Comparison of ENCODE assay signal across 22 cellular contexts in the genomic region with DNA sequence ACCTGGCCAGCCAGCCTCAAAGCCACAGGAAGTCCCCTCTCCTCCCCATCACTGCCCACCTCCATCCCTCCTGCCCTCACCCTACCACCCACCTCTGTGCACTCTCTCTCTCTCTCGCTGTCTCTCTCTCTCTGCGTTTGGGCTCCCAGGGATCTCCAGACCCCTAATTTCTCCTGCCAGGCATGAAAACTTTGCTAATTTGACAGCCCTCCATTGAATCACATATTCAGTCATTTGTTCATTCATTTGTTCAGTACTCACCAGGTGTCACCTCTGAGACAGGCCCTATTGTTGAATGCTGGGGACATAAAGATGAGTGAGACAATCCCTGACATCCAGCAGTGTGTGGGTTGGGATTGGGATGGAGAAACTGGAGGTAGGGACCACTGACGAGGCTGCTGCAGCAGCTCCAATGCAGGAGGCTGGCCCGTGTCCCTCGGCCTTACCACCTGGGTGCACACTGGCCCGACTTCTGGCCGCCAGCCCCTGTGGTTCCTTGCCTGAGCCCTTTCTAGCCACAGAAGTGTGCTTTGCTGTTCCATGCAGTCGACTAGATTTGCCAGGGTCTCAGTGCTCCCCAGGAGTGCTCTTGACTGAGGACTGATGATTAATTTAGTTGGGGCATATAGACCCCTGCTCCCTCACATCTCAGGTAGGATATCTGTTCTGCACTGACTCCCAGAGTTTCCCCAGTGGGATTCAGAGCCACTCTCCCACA. TPM values are rescaled to one million over a fixed set of nuclear protein-coding genes. Genes with fewer than 3 reads are reported as not detected.
DNase-seq lines count a peak whose midpoint lies in the region; ATAC-seq, FAIRE-seq and TF ChIP-seq lines count a peak whose summit lies in the region.
"Had no signal": no experiment of that assay in that cellular context is flagged by ENCODE, and none has a peak within 500 bp of the region (broad histone marks: within the 10 kb centered on the region; RNA-seq: fewer than 3 reads in every experiment).

No MANE protein-coding gene starts in this region.

- no peak overlapping the region for H3K4me3 Mint-ChIP-seq in astrocyte (ENCODE audit: unreplicated experiment)
- no peak overlapping the region for H3K4me3 Mint-ChIP-seq in mesothelial cell of epicardium
- no peak overlapping the region for H3K4me3 Mint-ChIP-seq in activated CD4-positive, alpha-beta memory T cell treated with anti-CD3 and anti-CD28 coated beads, Interleukin-2, amount 10 ng/mL, durations not matched to agents 7 days and 5 days
- H3K4me3 Mint-ChIP-seq: H9 had no signal

- no peaks in the 10 kb centered on the region for H3K79me2 ChIP-seq in astrocyte (ENCODE audit: insufficient read depth, low read length)

- H3K4me1 Mint-ChIP-seq in astrocyte (ENCODE audit: low read depth, unreplicated experiment) (peaks cover 15% of the 10 kb centered on the region), mesothelial cell of epicardium (peaks cover 34% of the 10 kb centered on the region)
- H3K4me1 Mint-ChIP-seq in activated CD4-positive, alpha-beta memory T cell treated with anti-CD3 and anti-CD28 coated beads, Interleukin-2, amount 10 ng/mL, durations not matched to agents 7 days and 5 days, result no peaks in the 10 kb centered on the region

- FAIRE-seq in astrocyte (lab: Jason Lieb, UNC), result no peak
- FAIRE-seq: GM12891, pancreas had no signal

- intact Hi-C loops in sigmoid colon (cut with DNase I), result no loop called here
- intact Hi-C loops in mucosa of descending colon (cut with DNase I, micrococcal nuclease), result no loop called here

- H3K4me2 ChIP-seq in astrocyte (ENCODE audit: low read length), result peak overlapping the region; percentile 72
- H3K4me2 ChIP-seq: BLaER1 had no signal

- no peak overlapping the region for H2AFZ ChIP-seq in astrocyte (ENCODE audit: low read depth, low read length)

- H4K20me1 ChIP-seq in astrocyte (ENCODE audit: insufficient read depth, low read length), result no peaks in the 10 kb centered on the region
- H4K20me1 ChIP-seq: BLaER1 had no signal

- H3K36me3 ChIP-seq in astrocyte (ENCODE audit: insufficient read depth, low read length) (no peaks in the 10 kb centered on the region), sigmoid colon (no peaks in the 10 kb centered on the region), mucosa of descending colon (ENCODE audit: low read depth) (no peaks in the 10 kb centered on the region)
- H3K36me3 ChIP-seq: BLaER1, pancreas, upper lobe of left lung had no signal

- H3K4me3 ChIP-seq in astrocyte (ENCODE audit: insufficient read depth, low read depth, low read length) (no peak overlapping the region), sigmoid colon (no peak overlapping the region), mucosa of descending colon (no peak overlapping the region)
- H3K4me3 ChIP-seq: BLaER1, lung, pancreas, upper lobe of left lung had no signal

- H3K9me3 Mint-ChIP-seq in astrocyte (ENCODE audit: unreplicated experiment), result peaks cover 4% of the 10 kb centered on the region
- H3K9me3 Mint-ChIP-seq in mesothelial cell of epicardium, result no peaks in the 10 kb centered on the region
- H3K9me3 Mint-ChIP-seq in activated CD4-positive, alpha-beta memory T cell treated with anti-CD3 and anti-CD28 coated beads, Interleukin-2, amount 10 ng/mL, durations not matched to agents 7 days and 5 days, result no peaks in the 10 kb centered on the region
- H3K9me3 Mint-ChIP-seq: H9, WTC11 had no signal

- H3K27ac Mint-ChIP-seq in astrocyte (ENCODE audit: unreplicated experiment) (no peak overlapping the region), mesothelial cell of epicardium (peak overlapping the region; percentile 93)
- no peak overlapping the region for H3K27ac Mint-ChIP-seq in activated CD4-positive, alpha-beta memory T cell treated with anti-CD3 and anti-CD28 coated beads, Interleukin-2, amount 10 ng/mL, durations not matched to agents 7 days and 5 days
- H3K27ac Mint-ChIP-seq: WTC11 had no signal

- in situ Hi-C loops in ACHN (cut with HindIII; ENCODE audit: low pct_ligation_motif_present, low pct_unique_long_range_greater_than_20kb, low sequenced_read_pairs), result no loop called here

- H3K36me3 Mint-ChIP-seq in astrocyte (ENCODE audit: low read depth, unreplicated experiment), result no peaks in the 10 kb centered on the region
- no peaks in the 10 kb centered on the region for H3K36me3 Mint-ChIP-seq in mesothelial cell of epicardium
- H3K36me3 Mint-ChIP-seq in activated CD4-positive, alpha-beta memory T cell treated with anti-CD3 and anti-CD28 coated beads, Interleukin-2, amount 10 ng/mL, durations not matched to agents 7 days and 5 days (ENCODE audit: low read depth), result no peaks in the 10 kb centered on the region
- H3K36me3 Mint-ChIP-seq: WTC11 had no signal

- peak overlapping the region; percentile 39 for H3K9ac ChIP-seq in astrocyte (ENCODE audit: low read length)
- H3K9ac ChIP-seq: BLaER1 had no signal

- ATAC-seq in mucosa of descending colon, result no peak

- POLR2A ChIA-PET in activated CD4-positive, alpha-beta memory T cell treated with anti-CD3 and anti-CD28 coated beads, Interleukin-2, amount 10 ng/mL, durations not matched to agents 7 days and 5 days (lab: Charles Lee), result no interaction called here

- H3K9me3 ChIP-seq in astrocyte (ENCODE audit: insufficient read depth, low read depth, low read length) (no peaks in the 10 kb centered on the region), sigmoid colon (no peaks in the 10 kb centered on the region), mucosa of descending colon (no peaks in the 10 kb centered on the region)
- H3K9me3 ChIP-seq: BLaER1, pancreas, upper lobe of left lung had no signal

- H3K27me3 ChIP-seq in astrocyte (ENCODE audit: insufficient read depth, low read length) (no peaks in the 10 kb centered on the region), sigmoid colon (peaks cover 0 to 27% (median 0%) of the 10 kb centered on the region in 3 donors)
- H3K27me3 ChIP-seq: BLaER1, pancreas, upper lobe of left lung had no signal

- TF ChIP-seq POLR2A in sigmoid colon (IDR thresholded peaks at IDR 0.05), result no peak

- peak overlapping the region; percentile 43 for H3K27ac ChIP-seq in astrocyte (ENCODE audit: low read depth, low read length)
- no peak overlapping the region for H3K27ac ChIP-seq in sigmoid colon
- H3K27ac ChIP-seq: BLaER1, pancreas, upper lobe of left lung had no signal

- TF ChIP-seq EP300 in sigmoid colon (IDR thresholded peaks at IDR 0.05), result no peak

- H3K4me1 ChIP-seq in astrocyte (ENCODE audit: insufficient read depth, low read length) (peaks cover 40% of the 10 kb centered on the region), sigmoid colon (peaks cover 0 to 6% (median 0%) of the 10 kb centered on the region in 4 donors), mucosa of descending colon (ENCODE audit: low read depth) (peaks cover 37% of the 10 kb centered on the region)
- H3K4me1 ChIP-seq: BLaER1, pancreas, upper lobe of left lung had no signal

- 59 to 85% methylated on average over 8 of the region's 8 CpGs for WGBS in sigmoid colon, 2 donors

- DNase-seq in Daoy (ENCODE audit: low read depth) (peak; percentile 45), astrocyte (ENCODE audit: low read depth) (no peak), mesothelial cell of epicardium (ENCODE audit: low spot score in 2 of 2, unreplicated experiment in 2 of 2) (no peak), sigmoid colon (peak; percentile 56), mucosa of descending colon (no peak), ACHN (no peak), NCI-H446 (lab: John Stamatoyannopoulos, UW) (no peak)
- DNase-seq in activated CD4-positive, alpha-beta memory T cell treated with anti-CD3 and anti-CD28 coated beads, Interleukin-2, amount 10 ng/mL, durations not matched to agents 7 days and 5 days, result no peak
- DNase-seq: activated gamma-delta T cell; H9; kidney glomerular epithelial cell; NCI-H1092 treated with DMSO at 0.1 percent for 48 hours; NCI-H2029; NCI-H2227 treated with DMSO at 0.1 percent for 48 hours; pancreas; Right ventricle myocardium superior; stimulated activated CD8-positive, alpha-beta memory T cell treated with anti-CD3 and anti-CD28 coated beads, Interleukin-4, amount 100 ng/mL, for 48 hours had no signal

- CTCF ChIA-PET in activated CD4-positive, alpha-beta memory T cell treated with anti-CD3 and anti-CD28 coated beads, Interleukin-2, amount 10 ng/mL, durations not matched to agents 7 days and 5 days (lab: Charles Lee), result interaction anchor here (0.6 kb wide), 1 partner anchor 9 kb away, joined by 3 read pairs; no protein-coding TSS in a partner anchor

- H3K27me3 Mint-ChIP-seq in astrocyte (ENCODE audit: low read depth, unreplicated experiment) (peaks cover 45% of the 10 kb centered on the region), mesothelial cell of epicardium (ENCODE audit: low read depth) (no peaks in the 10 kb centered on the region)
- H3K27me3 Mint-ChIP-seq in activated CD4-positive, alpha-beta memory T cell treated with anti-CD3 and anti-CD28 coated beads, Interleukin-2, amount 10 ng/mL, durations not matched to agents 7 days and 5 days, result no peaks in the 10 kb centered on the region

- TF ChIP-seq CTCF in astrocyte (IDR thresholded peaks at IDR 0.05; ENCODE audit: insufficient read depth, low read depth, low read length), result no peak
- no peak for TF ChIP-seq CTCF in mesothelial cell of epicardium (IDR thresholded peaks at IDR 0.05; ENCODE audit: unreplicated experiment)
- no peak for TF ChIP-seq CTCF in sigmoid colon (IDR thresholded peaks at IDR 0.05)
- no peak for TF ChIP-seq CTCF in mucosa of descending colon (IDR thresholded peaks at IDR 0.05)

RNA-seq across cellular contexts. Expression of a gene that starts 38.6 kb away (rescaled TPM):
- 20.3 and 22.2 TPM in 2 replicates for total RNA-seq in Daoy (2014; rRNA removed; shearing (Covaris generic))
- total RNA-seq in astrocyte (9.7 TPM in 2 replicates), mesothelial cell of epicardium (29.0 to 34.0 TPM (median 30.8 TPM) in 3 replicates), sigmoid colon (10 to 100 TPM; 16.1 to 23.0 (median 20.4) TPM), mucosa of descending colon (10 to 100 TPM; 18.2 to 29.7 (median 28.8) TPM)
- 10 to 100 TPM in 1 of 3 donors, 1 to 10 TPM in 2; 4.2 to 16.0 (median 5.3) TPM for polyA plus RNA-seq in sigmoid colon
- 1 to 10 TPM; 7.5 to 8.0 TPM for total RNA-seq in activated CD4-positive, alpha-beta memory T cell treated with anti-CD3 and anti-CD28 coated beads, Interleukin-2, amount 10 ng/mL, durations not matched to agents 7 days and 5 days

Comparison
In these comparisons a context has a peak if more than half of its experiments do, and no peak if none do; other contexts are left out.
1. DNase-seq: peak in Daoy (single experiment) and sigmoid colon (single experiment); none in astrocyte (single experiment), mesothelial cell of epicardium (0 of 2), mucosa of descending colon (0 of 3), activated CD4-positive, alpha-beta memory T cell treated with anti-CD3 and anti-CD28 coated beads, Interleukin-2, amount 10 ng/mL, durations not matched to agents 7 days and 5 days (single experiment), ACHN (single experiment) and NCI-H446 (0 of 2).